In the genomic region with DNA sequence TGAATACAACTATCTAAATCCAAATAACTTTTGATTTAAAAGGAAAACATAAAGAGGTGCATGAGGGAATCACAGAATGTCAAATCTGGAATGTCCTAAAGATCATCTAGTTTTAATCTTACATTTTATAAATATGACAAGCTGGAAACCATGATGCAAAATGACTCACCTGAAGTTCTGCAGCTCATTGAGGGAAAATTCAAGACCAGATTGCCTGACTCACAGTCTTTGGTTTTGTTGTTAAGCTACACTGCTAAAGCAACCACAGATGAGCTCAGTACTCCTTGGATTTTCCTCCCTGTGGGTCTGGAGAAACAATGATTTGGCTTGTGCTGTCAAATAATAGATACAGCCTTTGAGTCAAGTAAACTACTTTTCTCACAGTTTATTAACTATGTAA, we compare ENCODE assay signal across 1 cellular context.
TF ChIP-seq lines count a peak whose summit lies in the region.

No MANE protein-coding gene starts in this region.

TF ChIP-seq in SK-N-SH, 30 proteins besides CTCF, POLR2A, EP300 and RAD21 (continued from another document):
- TF ChIP-seq TAF1 (IDR thresholded peaks at IDR 0.05; ENCODE audit: borderline replicate concordance, low read depth, low read length) = no peak
- no peak for TF ChIP-seq SMC3 (IDR thresholded peaks at IDR 0.05; ENCODE audit: low read depth, low read length)
- no peak for TF ChIP-seq RXRA (IDR thresholded peaks at IDR 0.05; ENCODE audit: borderline replicate concordance, low read depth)
- no peak for TF ChIP-seq YY1 (IDR thresholded peaks at IDR 0.05; ENCODE audit: low read depth)
- TF ChIP-seq, protein P1, sequence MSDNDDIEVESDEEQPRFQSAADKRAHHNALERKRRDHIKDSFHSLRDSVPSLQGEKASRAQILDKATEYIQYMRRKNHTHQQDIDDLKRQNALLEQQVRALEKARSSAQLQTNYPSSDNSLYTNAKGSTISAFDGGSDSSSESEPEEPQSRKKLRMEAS (IDR thresholded peaks at IDR 0.05; ENCODE audit: low read depth) = no peak
- TF ChIP-seq POLR2AphosphoS5 (IDR thresholded peaks at IDR 0.05; ENCODE audit: low read depth, low read length) = peak; percentile 35; the same call in 1 of the 2 replicates
- peak; percentile 94 for TF ChIP-seq FOSL2 (IDR thresholded peaks at IDR 0.05; ENCODE audit: borderline replicate concordance, low read depth)
- TF ChIP-seq, protein P2, sequence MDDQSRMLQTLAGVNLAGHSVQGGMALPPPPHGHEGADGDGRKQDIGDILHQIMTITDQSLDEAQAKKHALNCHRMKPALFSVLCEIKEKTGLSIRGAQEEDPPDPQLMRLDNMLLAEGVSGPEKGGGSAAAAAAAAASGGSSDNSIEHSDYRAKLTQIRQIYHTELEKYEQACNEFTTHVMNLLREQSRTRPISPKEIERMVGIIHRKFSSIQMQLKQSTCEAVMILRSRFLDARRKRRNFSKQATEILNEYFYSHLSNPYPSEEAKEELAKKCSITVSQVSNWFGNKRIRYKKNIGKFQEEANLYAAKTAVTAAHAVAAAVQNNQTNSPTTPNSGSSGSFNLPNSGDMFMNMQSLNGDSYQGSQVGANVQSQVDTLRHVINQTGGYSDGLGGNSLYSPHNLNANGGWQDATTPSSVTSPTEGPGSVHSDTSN (IDR thresholded peaks at IDR 0.05) = peak; percentile 61; the same call in 1 of the 2 replicates
- 0 out of 2 replicates have a peak, but pooled peaks have one; percentile 20 for TF ChIP-seq FOXM1 (IDR thresholded peaks at IDR 0.05; ENCODE audit: low read depth)
- TF ChIP-seq MEF2A (IDR thresholded peaks at IDR 0.05; ENCODE audit: borderline replicate concordance, low read depth) = no peak
- no peak for TF ChIP-seq NRF1 (IDR thresholded peaks at IDR 0.05; ENCODE audit: low read depth, low read length)
- no peak for TF ChIP-seq ELF1 (IDR thresholded peaks at IDR 0.05)
- TF ChIP-seq, protein P3, sequence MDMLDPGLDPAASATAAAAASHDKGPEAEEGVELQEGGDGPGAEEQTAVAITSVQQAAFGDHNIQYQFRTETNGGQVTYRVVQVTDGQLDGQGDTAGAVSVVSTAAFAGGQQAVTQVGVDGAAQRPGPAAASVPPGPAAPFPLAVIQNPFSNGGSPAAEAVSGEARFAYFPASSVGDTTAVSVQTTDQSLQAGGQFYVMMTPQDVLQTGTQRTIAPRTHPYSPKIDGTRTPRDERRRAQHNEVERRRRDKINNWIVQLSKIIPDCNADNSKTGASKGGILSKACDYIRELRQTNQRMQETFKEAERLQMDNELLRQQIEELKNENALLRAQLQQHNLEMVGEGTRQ (IDR thresholded peaks at IDR 0.05; ENCODE audit: borderline replicate concordance, low read depth, low read length) = no peak
- no peak for TF ChIP-seq RFX5 (IDR thresholded peaks at IDR 0.05; ENCODE audit: low read length)
- TF ChIP-seq SIN3A (IDR thresholded peaks at IDR 0.05; ENCODE audit: borderline replicate concordance, low read depth, low read length) = 0 out of 2 replicates have a peak, but pooled peaks have one; percentile 40
- peak; percentile 88 for TF ChIP-seq TCF12 (IDR thresholded peaks at IDR 0.05)
- TF ChIP-seq, protein P4, sequence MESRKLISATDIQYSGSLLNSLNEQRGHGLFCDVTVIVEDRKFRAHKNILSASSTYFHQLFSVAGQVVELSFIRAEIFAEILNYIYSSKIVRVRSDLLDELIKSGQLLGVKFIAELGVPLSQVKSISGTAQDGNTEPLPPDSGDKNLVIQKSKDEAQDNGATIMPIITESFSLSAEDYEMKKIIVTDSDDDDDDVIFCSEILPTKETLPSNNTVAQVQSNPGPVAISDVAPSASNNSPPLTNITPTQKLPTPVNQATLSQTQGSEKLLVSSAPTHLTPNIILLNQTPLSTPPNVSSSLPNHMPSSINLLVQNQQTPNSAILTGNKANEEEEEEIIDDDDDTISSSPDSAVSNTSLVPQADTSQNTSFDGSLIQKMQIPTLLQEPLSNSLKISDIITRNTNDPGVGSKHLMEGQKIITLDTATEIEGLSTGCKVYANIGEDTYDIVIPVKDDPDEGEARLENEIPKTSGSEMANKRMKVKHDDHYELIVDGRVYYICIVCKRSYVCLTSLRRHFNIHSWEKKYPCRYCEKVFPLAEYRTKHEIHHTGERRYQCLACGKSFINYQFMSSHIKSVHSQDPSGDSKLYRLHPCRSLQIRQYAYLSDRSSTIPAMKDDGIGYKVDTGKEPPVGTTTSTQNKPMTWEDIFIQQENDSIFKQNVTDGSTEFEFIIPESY (IDR thresholded peaks at IDR 0.05; ENCODE audit: borderline replicate concordance, low read depth) = peak; percentile 32; the same call in 1 of the 2 replicates
- 0 out of 2 replicates have a peak, but pooled peaks have one; percentile 46 for TF ChIP-seq TEAD4 (IDR thresholded peaks at IDR 0.05; ENCODE audit: borderline replicate concordance, insufficient read depth)
- TF ChIP-seq NFIC (IDR thresholded peaks at IDR 0.05; ENCODE audit: borderline replicate concordance) = no peak
- TF ChIP-seq, protein P5, sequence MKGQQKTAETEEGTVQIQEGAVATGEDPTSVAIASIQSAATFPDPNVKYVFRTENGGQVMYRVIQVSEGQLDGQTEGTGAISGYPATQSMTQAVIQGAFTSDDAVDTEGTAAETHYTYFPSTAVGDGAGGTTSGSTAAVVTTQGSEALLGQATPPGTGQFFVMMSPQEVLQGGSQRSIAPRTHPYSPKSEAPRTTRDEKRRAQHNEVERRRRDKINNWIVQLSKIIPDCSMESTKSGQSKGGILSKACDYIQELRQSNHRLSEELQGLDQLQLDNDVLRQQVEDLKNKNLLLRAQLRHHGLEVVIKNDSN (IDR thresholded peaks at IDR 0.05; ENCODE audit: borderline replicate concordance, low read depth) = no peak
- no peak for TF ChIP-seq RCOR1 (IDR thresholded peaks at IDR 0.05; ENCODE audit: low read length)
- no peak for TF ChIP-seq CHD2 (IDR thresholded peaks at IDR 0.05; ENCODE audit: low read length, partially characterized antibody)
- TF ChIP-seq, protein P6, sequence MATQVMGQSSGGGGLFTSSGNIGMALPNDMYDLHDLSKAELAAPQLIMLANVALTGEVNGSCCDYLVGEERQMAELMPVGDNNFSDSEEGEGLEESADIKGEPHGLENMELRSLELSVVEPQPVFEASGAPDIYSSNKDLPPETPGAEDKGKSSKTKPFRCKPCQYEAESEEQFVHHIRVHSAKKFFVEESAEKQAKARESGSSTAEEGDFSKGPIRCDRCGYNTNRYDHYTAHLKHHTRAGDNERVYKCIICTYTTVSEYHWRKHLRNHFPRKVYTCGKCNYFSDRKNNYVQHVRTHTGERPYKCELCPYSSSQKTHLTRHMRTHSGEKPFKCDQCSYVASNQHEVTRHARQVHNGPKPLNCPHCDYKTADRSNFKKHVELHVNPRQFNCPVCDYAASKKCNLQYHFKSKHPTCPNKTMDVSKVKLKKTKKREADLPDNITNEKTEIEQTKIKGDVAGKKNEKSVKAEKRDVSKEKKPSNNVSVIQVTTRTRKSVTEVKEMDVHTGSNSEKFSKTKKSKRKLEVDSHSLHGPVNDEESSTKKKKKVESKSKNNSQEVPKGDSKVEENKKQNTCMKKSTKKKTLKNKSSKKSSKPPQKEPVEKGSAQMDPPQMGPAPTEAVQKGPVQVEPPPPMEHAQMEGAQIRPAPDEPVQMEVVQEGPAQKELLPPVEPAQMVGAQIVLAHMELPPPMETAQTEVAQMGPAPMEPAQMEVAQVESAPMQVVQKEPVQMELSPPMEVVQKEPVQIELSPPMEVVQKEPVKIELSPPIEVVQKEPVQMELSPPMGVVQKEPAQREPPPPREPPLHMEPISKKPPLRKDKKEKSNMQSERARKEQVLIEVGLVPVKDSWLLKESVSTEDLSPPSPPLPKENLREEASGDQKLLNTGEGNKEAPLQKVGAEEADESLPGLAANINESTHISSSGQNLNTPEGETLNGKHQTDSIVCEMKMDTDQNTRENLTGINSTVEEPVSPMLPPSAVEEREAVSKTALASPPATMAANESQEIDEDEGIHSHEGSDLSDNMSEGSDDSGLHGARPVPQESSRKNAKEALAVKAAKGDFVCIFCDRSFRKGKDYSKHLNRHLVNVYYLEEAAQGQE (IDR thresholded peaks at IDR 0.05; ENCODE audit: low read depth, low read length) = no peak
- TF ChIP-seq, protein P7, sequence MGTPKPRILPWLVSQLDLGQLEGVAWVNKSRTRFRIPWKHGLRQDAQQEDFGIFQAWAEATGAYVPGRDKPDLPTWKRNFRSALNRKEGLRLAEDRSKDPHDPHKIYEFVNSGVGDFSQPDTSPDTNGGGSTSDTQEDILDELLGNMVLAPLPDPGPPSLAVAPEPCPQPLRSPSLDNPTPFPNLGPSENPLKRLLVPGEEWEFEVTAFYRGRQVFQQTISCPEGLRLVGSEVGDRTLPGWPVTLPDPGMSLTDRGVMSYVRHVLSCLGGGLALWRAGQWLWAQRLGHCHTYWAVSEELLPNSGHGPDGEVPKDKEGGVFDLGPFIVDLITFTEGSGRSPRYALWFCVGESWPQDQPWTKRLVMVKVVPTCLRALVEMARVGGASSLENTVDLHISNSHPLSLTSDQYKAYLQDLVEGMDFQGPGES (IDR thresholded peaks at IDR 0.05; ENCODE audit: low read depth, low read length) = no peak
TF ChIP-seq in SK-N-SH: peak in this region for 9.
